18 cellular contexts compared by ENCODE assay signal in the genomic region with DNA sequence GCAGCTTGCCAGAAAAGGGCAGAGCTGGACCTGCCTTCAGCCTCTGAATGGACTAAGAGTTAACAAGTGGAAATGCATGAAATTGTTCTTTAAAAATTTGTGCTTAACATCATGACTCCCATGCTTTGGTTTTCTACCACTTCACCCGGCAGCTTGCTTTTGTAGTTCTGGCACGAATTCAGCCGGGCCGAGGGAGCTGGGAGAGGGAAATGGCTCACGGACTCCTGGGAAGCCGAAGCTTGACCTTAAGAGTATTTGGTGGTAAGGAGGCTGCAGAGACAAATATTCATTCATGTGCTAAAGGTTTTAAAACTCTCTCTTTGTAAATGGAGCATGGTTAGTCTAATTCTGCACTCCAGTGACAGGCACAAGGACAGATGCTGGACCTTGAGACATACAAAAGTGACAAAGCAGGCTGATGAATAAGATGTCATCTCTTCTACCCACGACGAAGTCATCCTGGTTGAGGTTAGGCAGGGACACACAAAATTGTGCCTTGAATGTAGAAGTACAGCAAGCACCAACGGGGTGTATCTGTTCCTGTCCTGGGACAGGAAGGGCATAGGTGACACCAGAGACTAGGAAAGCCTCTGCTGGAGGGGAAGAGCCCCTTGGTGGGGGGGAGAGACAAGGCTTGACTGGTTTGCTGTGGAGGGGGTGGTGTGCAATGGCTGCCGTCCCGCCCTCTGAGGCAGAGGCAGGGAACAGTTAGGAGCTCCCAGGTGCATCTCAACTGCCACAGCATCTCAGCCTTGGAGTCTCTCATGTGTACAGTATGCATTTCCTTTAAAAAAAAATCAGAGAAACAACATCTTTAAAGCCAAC. TPM values are rescaled to one million over a fixed set of nuclear protein-coding genes. Genes with fewer than 3 reads are reported as not detected.
A peak's percentile ranks its signal among the peaks of the same experiment; 100 is the strongest.
DNase-seq lines count a peak whose midpoint lies in the region; ATAC-seq and TF ChIP-seq lines count a peak whose summit lies in the region.
"Had no signal": no experiment of that assay in that cellular context is flagged by ENCODE, and none has a peak within 500 bp of the region (broad histone marks: within the 10 kb centered on the region; RNA-seq: fewer than 3 reads in every experiment).

No MANE protein-coding gene starts in this region.

- H3K4me3 ChIP-seq in CD8-positive, alpha-beta T cell (ENCODE audit: low read depth, low read length), result no peak overlapping the region
- H3K4me3 ChIP-seq in OCI-LY1 (ENCODE audit: low read depth, low read length, poor library complexity, severe bottlenecking), result peak overlapping the region; percentile 12
- H3K4me3 ChIP-seq: MG63, smooth muscle cell had no signal

- no peaks in the 10 kb centered on the region for H3K27me3 ChIP-seq in CD8-positive, alpha-beta T cell (ENCODE audit: insufficient read depth, low read length)
- no peaks in the 10 kb centered on the region for H3K27me3 ChIP-seq in OCI-LY1 (ENCODE audit: insufficient read depth, low read length)
- H3K27me3 ChIP-seq: brain microvascular endothelial cell, MG63 had no signal

- H3K27ac Mint-ChIP-seq in CD8-positive, alpha-beta T cell, result peak overlapping the region; percentile 53
- peak overlapping the region; percentile 11 to 47 for H3K27ac Mint-ChIP-seq in effector memory CD8-positive, alpha-beta T cell
- H3K27ac Mint-ChIP-seq: B cell had no signal

- H3K9me3 ChIP-seq in CD8-positive, alpha-beta T cell (ENCODE audit: low read length), result no peaks in the 10 kb centered on the region
- H3K9me3 ChIP-seq in OCI-LY1 (ENCODE audit: low read length), result no peaks in the 10 kb centered on the region
- H3K9me3 ChIP-seq: MG63 had no signal

- no peak overlapping the region for H3K4me3 Mint-ChIP-seq in CD8-positive, alpha-beta T cell
- H3K4me3 Mint-ChIP-seq in effector memory CD8-positive, alpha-beta T cell, result no peak overlapping the region
- H3K4me3 Mint-ChIP-seq: B cell had no signal

- H3K9me3 Mint-ChIP-seq in CD8-positive, alpha-beta T cell, result no peaks in the 10 kb centered on the region
- H3K9me3 Mint-ChIP-seq in effector memory CD8-positive, alpha-beta T cell, result no peaks in the 10 kb centered on the region

- H3K79me2 ChIP-seq in OCI-LY1 (ENCODE audit: insufficient read depth, low read length), result no peaks in the 10 kb centered on the region
- H3K79me2 ChIP-seq: parathyroid adenoma had no signal

- no peaks in the 10 kb centered on the region for H3F3A ChIP-seq in OCI-LY1 (ENCODE audit: insufficient read depth, low read length)

- H3K27ac ChIP-seq in 22Rv1 (peak overlapping the region; percentile 60), OCI-LY1 (ENCODE audit: low read depth, low read length, poor library complexity, severe bottlenecking) (peak overlapping the region; percentile 71)
- H3K27ac ChIP-seq in CD8-positive, alpha-beta T cell (ENCODE audit: low read depth, low read length), result no peak overlapping the region
- H3K27ac ChIP-seq: brain microvascular endothelial cell, parathyroid adenoma had no signal

- no peaks in the 10 kb centered on the region for H3K9me2 ChIP-seq in OCI-LY1 (ENCODE audit: low read depth, low read length)

- H3K36me3 ChIP-seq in CD8-positive, alpha-beta T cell (ENCODE audit: insufficient read depth, low read length), result no peaks in the 10 kb centered on the region
- no peaks in the 10 kb centered on the region for H3K36me3 ChIP-seq in OCI-LY1 (ENCODE audit: insufficient read depth, low read length)
- H3K36me3 ChIP-seq: brain microvascular endothelial cell, MG63 had no signal

- intact Hi-C loops in CD8-positive, alpha-beta T cell (cut with DNase I, micrococcal nuclease), result no loop called here

- TF ChIP-seq CTCF in 22Rv1 (IDR thresholded peaks at IDR 0.05) (no peak), OCI-LY1 (IDR thresholded peaks at IDR 0.05; ENCODE audit: low read length) (no peak)
- no peak for TF ChIP-seq CTCF in CD8-positive, alpha-beta T cell (IDR thresholded peaks at IDR 0.05)

- H4K20me1 ChIP-seq in OCI-LY1 (ENCODE audit: insufficient read depth, low read length), result no peaks in the 10 kb centered on the region

- H3K9ac ChIP-seq in OCI-LY1 (ENCODE audit: low read length), result peak overlapping the region; percentile 16; the same call in 1 of the 2 replicates
- H3K9ac ChIP-seq: parathyroid adenoma had no signal

- peak overlapping the region; percentile 33 for H3K4me2 ChIP-seq in OCI-LY1 (ENCODE audit: low read length)
- H3K4me2 ChIP-seq: smooth muscle cell had no signal

- no peaks in the 10 kb centered on the region for H3K4me1 ChIP-seq in CD8-positive, alpha-beta T cell (ENCODE audit: insufficient read depth, low read length)
- peaks cover 24% of the 10 kb centered on the region for H3K4me1 ChIP-seq in OCI-LY1 (ENCODE audit: insufficient read depth, low read length, severe bottlenecking)
- H3K4me1 ChIP-seq: parathyroid adenoma had no signal

- DNase-seq in CD8-positive, alpha-beta T cell, result no peak
- no peak for DNase-seq in effector memory CD8-positive, alpha-beta T cell
- DNase-seq in NCI-H2171 treated with DMSO at 0.1 percent for 48 hours (lab: John Stamatoyannopoulos, UW), result no peak
- DNase-seq in G401 (ENCODE audit: low spot score), result no peak
- DNase-seq in GDM1 (lab: John Stamatoyannopoulos, UW), result no peak
- no peak for DNase-seq in stimulated activated CD4-positive, alpha-beta T cell treated with anti-CD3 and anti-CD28 coated beads, Interleukin-4, amount 100 ng/mL, for 24 hours
- DNase-seq: activated CD4-positive, CD25-positive, alpha-beta regulatory T cell treated with anti-CD3 and anti-CD28 coated beads, Interleukin-2, amount 50 U/mL, for 72 hours; brain microvascular endothelial cell; hypothalamus; left colon; MG63; NCI-H2107 had no signal

- in situ Hi-C loops in G401 (cut with HindIII; ENCODE audit: low sequenced_read_pairs), result no loop called here

- CTCF ChIA-PET in CD8-positive, alpha-beta T cell (lab: Charles Lee), result interaction anchor here (1.2 to 1.3 kb wide), 2 partner anchors 18 to 507 kb away, joined by 3 to 6 read pairs; partner anchors contain the start of gene GFI1

- H3K27me3 Mint-ChIP-seq in CD8-positive, alpha-beta T cell (ENCODE audit: low read depth), result no peaks in the 10 kb centered on the region
- H3K27me3 Mint-ChIP-seq in effector memory CD8-positive, alpha-beta T cell, result no peaks in the 10 kb centered on the region
- H3K27me3 Mint-ChIP-seq: B cell had no signal

- peaks cover 12% of the 10 kb centered on the region for H3K4me1 Mint-ChIP-seq in CD8-positive, alpha-beta T cell (ENCODE audit: low read depth)
- peaks cover 3 to 7% of the 10 kb centered on the region in 2 donors for H3K4me1 Mint-ChIP-seq in effector memory CD8-positive, alpha-beta T cell (ENCODE audit: low read depth in 2 of 2)

- POLR2A ChIA-PET in CD8-positive, alpha-beta T cell (lab: Charles Lee), result interaction anchor here (0.6 kb wide), 1 partner anchor 171 kb away, joined by 3 read pairs; no protein-coding TSS in a partner anchor

- no peak for ATAC-seq in CD8-positive, alpha-beta T cell
- no peak for ATAC-seq in effector memory CD8-positive, alpha-beta T cell (replicated peaks)
- ATAC-seq: Right ventricle myocardium inferior had no signal

- peak overlapping the region; percentile 24 for H2AFZ ChIP-seq in OCI-LY1 (ENCODE audit: low read length)
- H2AFZ ChIP-seq: parathyroid adenoma had no signal

- H3K36me3 Mint-ChIP-seq in CD8-positive, alpha-beta T cell, result no peaks in the 10 kb centered on the region
- H3K36me3 Mint-ChIP-seq in effector memory CD8-positive, alpha-beta T cell (ENCODE audit: insufficient read depth), result no peaks in the 10 kb centered on the region

RNA-seq across cellular contexts. Expression of gene GFI1, which starts 17.4 kb away (rescaled TPM):
- total RNA-seq in CD8-positive, alpha-beta T cell, result 10 to 100 TPM; 30.6 to 32.6 TPM
- 0.31 and 1.6 TPM in 2 replicates for total RNA-seq in G401 (2014; rRNA removed; shearing (Covaris generic))

Comparison
In these comparisons a context has a peak if more than half of its experiments do, and no peak if none do; other contexts are left out.
1. RNA of gene GFI1, which starts 17.4 kb away (total RNA-seq): 30.6 to 32.6 TPM in CD8-positive, alpha-beta T cell; 0.31 to 1.6 TPM in G401; every median in the first group is over 10 times any median in the second.